ENCODE assay signal across 15 cellular contexts in the genomic region with DNA sequence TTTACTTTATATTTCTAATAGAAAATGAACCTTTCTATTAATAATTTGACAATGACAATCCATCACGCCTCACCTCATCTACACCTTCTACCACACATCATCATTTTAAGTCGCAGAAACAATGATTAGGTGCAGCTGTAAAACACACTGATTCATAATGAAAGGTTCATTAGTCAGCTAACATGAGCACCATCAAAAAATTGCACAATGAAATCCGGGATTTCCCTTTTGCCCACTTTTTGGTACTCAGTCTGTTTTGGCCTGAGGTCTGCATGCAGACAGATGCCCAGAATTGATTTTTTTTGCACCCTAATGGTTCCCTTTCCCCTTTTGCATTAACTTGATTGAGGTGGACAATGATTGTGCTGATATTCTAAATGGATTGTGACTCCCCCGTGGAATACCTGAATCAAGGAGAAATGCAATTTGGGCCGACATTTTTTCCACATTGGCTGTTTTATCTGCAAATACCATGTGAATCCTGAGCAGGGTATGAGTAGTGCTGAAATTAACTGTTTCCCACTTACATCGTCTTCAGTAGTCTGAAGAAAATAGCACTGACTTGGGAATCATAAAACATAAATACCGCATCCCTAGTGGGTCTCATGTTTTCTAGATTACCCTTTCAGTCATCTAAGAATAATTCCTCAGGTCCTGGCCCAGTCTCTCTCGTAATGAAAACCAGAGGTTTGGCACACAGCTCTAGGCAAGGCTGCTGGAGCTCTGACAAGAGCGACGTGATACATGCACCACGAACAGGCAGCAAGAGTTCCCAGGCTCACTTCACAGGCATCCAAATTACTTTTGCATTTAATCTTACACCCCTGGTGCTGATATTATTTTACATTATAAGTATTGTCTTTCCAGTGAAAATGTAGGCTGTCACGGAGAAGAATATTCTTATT.
DNase-seq lines count a peak whose midpoint lies in the region; ATAC-seq, FAIRE-seq and TF ChIP-seq lines count a peak whose summit lies in the region.
"Had no signal": no experiment of that assay in that cellular context is flagged by ENCODE, and none has a peak within 500 bp of the region (broad histone marks: within the 10 kb centered on the region; RNA-seq: fewer than 3 reads in every experiment).

No MANE protein-coding gene starts in this region.

- H3K4me2 ChIP-seq in GM23338: no peak overlapping the region
- no peak overlapping the region for H3K4me2 ChIP-seq in astrocyte (ENCODE audit: low read length)

- WGBS in heart right ventricle, 2 donors: 54 to 59% methylated on average over 12 of the region's 12 CpGs

- H3K9me3 ChIP-seq in astrocyte (ENCODE audit: insufficient read depth, low read depth, low read length) (no peaks in the 10 kb centered on the region), heart right ventricle (no peaks in the 10 kb centered on the region), left lung (no peaks in the 10 kb centered on the region)
- H3K9me3 ChIP-seq: neutrophil had no signal

- H3K27ac Mint-ChIP-seq in GM23338 (peak overlapping the region; percentile 10; the same call in 1 of the 2 replicates), astrocyte (ENCODE audit: unreplicated experiment) (no peak overlapping the region)

- H3K27ac ChIP-seq in GM23338 (ENCODE audit: low read depth): no peak overlapping the region
- no peak overlapping the region for H3K27ac ChIP-seq in astrocyte (ENCODE audit: low read depth, low read length)
- H3K27ac ChIP-seq in heart right ventricle: no peak overlapping the region
- H3K27ac ChIP-seq in left lung: no peak overlapping the region
- H3K27ac ChIP-seq: cardiac muscle cell, neutrophil had no signal

- H3K79me2 ChIP-seq in GM23338 (replicated peaks; ENCODE audit: insufficient read depth) (no peaks in the 10 kb centered on the region), astrocyte (ENCODE audit: insufficient read depth, low read length) (no peaks in the 10 kb centered on the region)

- H3K9me2 ChIP-seq in GM23338 (ENCODE audit: insufficient read depth): no peaks in the 10 kb centered on the region

- no peaks in the 10 kb centered on the region for H3F3A ChIP-seq in GM23338 (replicated peaks; ENCODE audit: low read depth)

- no peaks in the 10 kb centered on the region for H4K20me1 ChIP-seq in GM23338 (replicated peaks; ENCODE audit: insufficient read depth)
- H4K20me1 ChIP-seq in astrocyte (ENCODE audit: insufficient read depth, low read length): no peaks in the 10 kb centered on the region

- no peaks in the 10 kb centered on the region; the same call in 2 of the 3 replicates for H3K4me1 Mint-ChIP-seq in GM23338
- peaks cover 3% of the 10 kb centered on the region for H3K4me1 Mint-ChIP-seq in astrocyte (ENCODE audit: low read depth, unreplicated experiment)

- H3K27me3 Mint-ChIP-seq in GM23338 (ENCODE audit: insufficient read depth, low read depth, poor library complexity) (no peaks in the 10 kb centered on the region), astrocyte (ENCODE audit: low read depth, unreplicated experiment) (no peaks in the 10 kb centered on the region)

- DNase-seq in GM23338 (ENCODE audit: low spot score) (no peak), astrocyte (ENCODE audit: low read depth) (peak; percentile 82), heart right ventricle (peak; percentile 10 to 34), ureter (ENCODE audit: low spot score) (peak; percentile 46), HuH-7 (ENCODE audit: low spot score) (no peak), left lung (no peak)
- DNase-seq: activated T-cell treated with anti-CD3 and anti-CD28 coated beads, Interleukin-2, amount 50 U/mL, for 48 hours; NCI-H1092; NCI-H526 treated with DMSO at 0.1 percent for 48 hours; SIG-M5; stimulated activated CD4-positive, alpha-beta T cell treated with anti-CD3 and anti-CD28 coated beads, Interleukin-4, amount 100 ng/mL, for 24 hours had no signal

- H3K4me3 Mint-ChIP-seq in GM23338: no peak overlapping the region
- H3K4me3 Mint-ChIP-seq in astrocyte (ENCODE audit: unreplicated experiment): no peak overlapping the region

- FAIRE-seq in astrocyte (lab: Jason Lieb, UNC): no peak

- H3K9me3 Mint-ChIP-seq in GM23338 (no peaks in the 10 kb centered on the region), astrocyte (ENCODE audit: unreplicated experiment) (no peaks in the 10 kb centered on the region)

- H3K27me3 ChIP-seq in GM23338 (ENCODE audit: insufficient read depth) (no peaks in the 10 kb centered on the region), astrocyte (ENCODE audit: insufficient read depth, low read length) (no peaks in the 10 kb centered on the region), heart right ventricle (no peaks in the 10 kb centered on the region), left lung (no peaks in the 10 kb centered on the region)
- H3K27me3 ChIP-seq: cardiac muscle cell, neutrophil had no signal

- H3K36me3 ChIP-seq in GM23338 (ENCODE audit: insufficient read depth) (no peaks in the 10 kb centered on the region), astrocyte (ENCODE audit: insufficient read depth, low read length) (no peaks in the 10 kb centered on the region), heart right ventricle (no peaks in the 10 kb centered on the region), left lung (no peaks in the 10 kb centered on the region)
- H3K36me3 ChIP-seq: cardiac muscle cell, neutrophil had no signal

- H3K36me3 Mint-ChIP-seq in GM23338 (ENCODE audit: low read depth): no peaks in the 10 kb centered on the region
- peaks cover 3% of the 10 kb centered on the region for H3K36me3 Mint-ChIP-seq in astrocyte (ENCODE audit: low read depth, unreplicated experiment)

- TF ChIP-seq CTCF in GM23338 (conservative IDR thresholded peaks at IDR 0.05; ENCODE audit: low read depth in 2 of 2) (no peak), astrocyte (IDR thresholded peaks at IDR 0.05; ENCODE audit: insufficient read depth, low read depth, low read length) (no peak), heart right ventricle (IDR thresholded peaks at IDR 0.05) (no peak), left lung (IDR thresholded peaks at IDR 0.05) (no peak)

- H3K9ac ChIP-seq in astrocyte (ENCODE audit: low read length): no peak overlapping the region

- intact Hi-C loops in heart right ventricle (cut with DNase I): loop anchor here in 1 of 10 donors (10.0 kb wide), 1 partner anchor 112 kb away; no protein-coding TSS in a partner anchor
- intact Hi-C loops in left lung (cut with DNase I): no loop called here

- no peaks in the 10 kb centered on the region for H3K4me1 ChIP-seq in GM23338 (ENCODE audit: insufficient read depth)
- peaks cover 4% of the 10 kb centered on the region for H3K4me1 ChIP-seq in astrocyte (ENCODE audit: insufficient read depth, low read length)
- peaks cover 0 to 10% (median 0%) of the 10 kb centered on the region in 9 donors for H3K4me1 ChIP-seq in heart right ventricle
- no peaks in the 10 kb centered on the region for H3K4me1 ChIP-seq in left lung

- H3K4me3 ChIP-seq in GM23338 (no peak overlapping the region), astrocyte (ENCODE audit: insufficient read depth, low read depth, low read length) (no peak overlapping the region), heart right ventricle (no peak overlapping the region), left lung (no peak overlapping the region)
- H3K4me3 ChIP-seq: cardiac muscle cell had no signal

- 0 out of 2 replicates have a peak overlapping the region, but pooled peaks have one; percentile 11 for H2AFZ ChIP-seq in GM23338
- H2AFZ ChIP-seq in astrocyte (ENCODE audit: low read depth, low read length): no peak overlapping the region

- peak; percentile 43 for ATAC-seq in GM23338
- ATAC-seq in heart right ventricle: peak in 7 of 8 donors; percentile 48 to 81 (median 65)
- no peak for ATAC-seq in left lung
- no peak for ATAC-seq in GM19397 (IDR thresholded peaks at IDR 0.05; ENCODE audit: unreplicated experiment)
- ATAC-seq: esophagus mucosa had no signal

TF ChIP-seq in GM23338, 12 proteins besides CTCF, POLR2A, EP300 and RAD21:
- TF ChIP-seq STAT1 (IDR thresholded peaks at IDR 0.05; ENCODE audit: unreplicated experiment) (no peak), NANOG (IDR thresholded peaks at IDR 0.05; ENCODE audit: borderline replicate concordance) (no peak), POLR2AphosphoS5 (IDR thresholded peaks at IDR 0.05; ENCODE audit: low read depth) (no peak), JUNB (IDR thresholded peaks at IDR 0.05; ENCODE audit: unreplicated experiment) (no peak)
- TF ChIP-seq, protein P1, sequence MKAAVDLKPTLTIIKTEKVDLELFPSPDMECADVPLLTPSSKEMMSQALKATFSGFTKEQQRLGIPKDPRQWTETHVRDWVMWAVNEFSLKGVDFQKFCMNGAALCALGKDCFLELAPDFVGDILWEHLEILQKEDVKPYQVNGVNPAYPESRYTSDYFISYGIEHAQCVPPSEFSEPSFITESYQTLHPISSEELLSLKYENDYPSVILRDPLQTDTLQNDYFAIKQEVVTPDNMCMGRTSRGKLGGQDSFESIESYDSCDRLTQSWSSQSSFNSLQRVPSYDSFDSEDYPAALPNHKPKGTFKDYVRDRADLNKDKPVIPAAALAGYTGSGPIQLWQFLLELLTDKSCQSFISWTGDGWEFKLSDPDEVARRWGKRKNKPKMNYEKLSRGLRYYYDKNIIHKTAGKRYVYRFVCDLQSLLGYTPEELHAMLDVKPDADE (IDR thresholded peaks at IDR 0.05): no peak

Comparison
In these comparisons a context has a peak if more than half of its experiments do, and no peak if none do; other contexts are left out.
1. ATAC-seq: peak in GM23338 (single experiment) and heart right ventricle (7 of 8); none in left lung (single experiment) and GM19397 (single experiment).
2. DNase-seq: peak in astrocyte (single experiment), heart right ventricle (2 of 2) and ureter (single experiment); none in GM23338 (single experiment), HuH-7 (single experiment) and left lung (0 of 2).